In the genomic region with DNA sequence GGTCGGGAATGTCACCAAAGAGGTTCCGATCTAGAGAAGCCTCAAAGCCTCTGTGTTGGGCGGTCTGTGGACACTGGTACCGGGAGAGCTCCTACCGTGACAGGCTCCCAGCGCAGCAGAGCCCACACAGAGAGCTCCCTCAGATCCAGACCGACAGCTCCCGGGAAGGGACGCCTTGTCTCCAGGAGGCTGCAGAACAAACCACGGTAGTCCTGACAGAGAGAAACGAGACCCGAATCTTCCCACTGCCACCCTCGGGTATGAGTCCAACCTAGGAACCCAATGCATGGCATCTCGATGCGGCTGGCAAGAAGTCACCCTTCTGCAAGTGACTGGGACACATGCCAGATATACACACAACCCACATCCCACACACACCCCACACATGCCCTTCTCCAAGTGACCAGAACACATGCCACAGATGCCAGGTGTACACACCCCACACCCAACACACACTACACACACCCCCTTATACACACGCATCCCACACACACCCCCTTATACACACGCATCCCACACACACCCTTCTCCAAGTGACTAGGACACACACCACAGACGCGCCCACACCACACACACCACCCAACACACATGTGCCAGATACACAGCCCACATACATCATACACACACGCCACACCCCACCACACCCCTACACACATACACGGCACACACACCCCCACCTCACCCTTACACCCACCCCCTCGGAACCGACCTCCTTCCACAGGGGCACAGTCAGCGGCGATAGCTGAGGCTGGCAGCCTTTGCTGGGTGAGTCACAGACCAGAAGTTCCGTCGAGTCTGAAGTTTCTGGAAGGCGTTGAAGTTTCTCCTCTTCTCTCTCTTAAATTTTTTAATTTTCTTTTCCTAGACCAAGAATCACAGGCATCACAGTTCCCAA, we compare ENCODE assay signal across 13 cellular contexts. TPM values are rescaled to one million over a fixed set of nuclear protein-coding genes. Genes with fewer than 3 reads are reported as not detected.
DNase-seq lines count a peak whose midpoint lies in the region; ATAC-seq and TF ChIP-seq lines count a peak whose summit lies in the region.
"Had no signal": no experiment of that assay in that cellular context is flagged by ENCODE, and none has a peak within 500 bp of the region (broad histone marks: within the 10 kb centered on the region; RNA-seq: fewer than 3 reads in every experiment).

No MANE protein-coding gene starts in this region.

- no peak overlapping the region for H3K4me3 Mint-ChIP-seq in activated CD4-positive, alpha-beta T cell treated with anti-CD3 and anti-CD28 coated beads, Interleukin-2, amount 10 ng/mL, durations not matched to agents 7 days and 5 days
- peak overlapping the region; percentile 20 for H3K4me3 Mint-ChIP-seq in central memory CD8-positive, alpha-beta T cell
- H3K4me3 Mint-ChIP-seq in endodermal cell: no peak overlapping the region
- H3K4me3 Mint-ChIP-seq: activated T-cell treated with anti-CD3 and anti-CD28 coated beads, Interleukin-2, amount 50 U/mL, for 4 hours had no signal

- H3K79me2 ChIP-seq in osteoblast (ENCODE audit: insufficient read depth, low read length): peaks cover 35% of the 10 kb centered on the region

- H2AFZ ChIP-seq in osteoblast (ENCODE audit: low read length): no peak overlapping the region

- H3K36me3 Mint-ChIP-seq in activated CD4-positive, alpha-beta T cell treated with anti-CD3 and anti-CD28 coated beads, Interleukin-2, amount 10 ng/mL, durations not matched to agents 7 days and 5 days (ENCODE audit: low read depth): peaks cover 77% of the 10 kb centered on the region
- H3K36me3 Mint-ChIP-seq in central memory CD8-positive, alpha-beta T cell (ENCODE audit: insufficient read depth): peaks cover 73% of the 10 kb centered on the region
- H3K36me3 Mint-ChIP-seq in endodermal cell (ENCODE audit: low read depth): peaks cover 81% of the 10 kb centered on the region

- peak overlapping the region; percentile 79 for H3K27ac Mint-ChIP-seq in activated CD4-positive, alpha-beta T cell treated with anti-CD3 and anti-CD28 coated beads, Interleukin-2, amount 10 ng/mL, durations not matched to agents 7 days and 5 days
- H3K27ac Mint-ChIP-seq in central memory CD8-positive, alpha-beta T cell (ENCODE audit: low read depth): peak overlapping the region; percentile 96
- H3K27ac Mint-ChIP-seq in endodermal cell: no peak overlapping the region

- no peaks in the 10 kb centered on the region for H3K27me3 ChIP-seq in osteoblast (ENCODE audit: insufficient read depth, low read length)
- no peaks in the 10 kb centered on the region for H3K27me3 ChIP-seq in endodermal cell (ENCODE audit: control insufficient read depth, insufficient read depth, low read length, poor library complexity, severe bottlenecking)
- H3K27me3 ChIP-seq: body of pancreas, thyroid gland had no signal

- H3K4me1 Mint-ChIP-seq in activated CD4-positive, alpha-beta T cell treated with anti-CD3 and anti-CD28 coated beads, Interleukin-2, amount 10 ng/mL, durations not matched to agents 7 days and 5 days: peaks cover 58% of the 10 kb centered on the region
- H3K4me1 Mint-ChIP-seq in central memory CD8-positive, alpha-beta T cell: peaks cover 74% of the 10 kb centered on the region
- no peaks in the 10 kb centered on the region for H3K4me1 Mint-ChIP-seq in endodermal cell

- H3K27me3 Mint-ChIP-seq in activated CD4-positive, alpha-beta T cell treated with anti-CD3 and anti-CD28 coated beads, Interleukin-2, amount 10 ng/mL, durations not matched to agents 7 days and 5 days: no peaks in the 10 kb centered on the region
- no peaks in the 10 kb centered on the region for H3K27me3 Mint-ChIP-seq in central memory CD8-positive, alpha-beta T cell
- no peaks in the 10 kb centered on the region for H3K27me3 Mint-ChIP-seq in endodermal cell (ENCODE audit: insufficient read depth)

- H3K4me1 ChIP-seq in HEK293 (ENCODE audit: control insufficient read depth, insufficient read depth, low read length) (no peaks in the 10 kb centered on the region), osteoblast (ENCODE audit: insufficient read depth, low read length) (no peaks in the 10 kb centered on the region), endodermal cell (ENCODE audit: control insufficient read depth, insufficient read depth, low read length) (no peaks in the 10 kb centered on the region)
- H3K4me1 ChIP-seq: body of pancreas, thyroid gland had no signal

- H3K36me3 ChIP-seq in HEK293 (ENCODE audit: control insufficient read depth in 2 of 2, insufficient read depth in 1 of 2, low read length in 2 of 2) (peaks cover 37 to 92% of the 10 kb centered on the region in 2 experiments), osteoblast (ENCODE audit: insufficient read depth, low read length) (peaks cover 64% of the 10 kb centered on the region), endodermal cell (ENCODE audit: control insufficient read depth, insufficient read depth, low read length) (peaks cover 52% of the 10 kb centered on the region)

- 89 to 93% methylated on average over 14 to 28 of the region's 28 CpGs for WGBS in endodermal cell (ENCODE audit: insufficient coverage in 1 of 2, insufficient read length in 1 of 2), 2 experiments

- no peak overlapping the region for H3K4me2 ChIP-seq in osteoblast (ENCODE audit: insufficient read depth, low read length)

- POLR2A ChIA-PET in activated CD4-positive, alpha-beta T cell treated with anti-CD3 and anti-CD28 coated beads, Interleukin-2, amount 10 ng/mL, durations not matched to agents 7 days and 5 days (lab: Charles Lee): no interaction called here
- POLR2A ChIA-PET in HEK293 (lab: Yijun Ruan, JAX): no interaction called here

- H4K20me1 ChIP-seq in osteoblast (ENCODE audit: insufficient read depth, low read length): peaks cover 28% of the 10 kb centered on the region

- no peaks in the 10 kb centered on the region for H3K9me3 ChIP-seq in HEK293 (ENCODE audit: control insufficient read depth, insufficient read depth, low read depth, low read length)
- no peaks in the 10 kb centered on the region for H3K9me3 ChIP-seq in osteoblast (ENCODE audit: low read depth, low read length)
- no peaks in the 10 kb centered on the region for H3K9me3 ChIP-seq in endodermal cell (ENCODE audit: control insufficient read depth, low read length)
- H3K9me3 ChIP-seq: body of pancreas, thyroid gland had no signal

- no peak for ATAC-seq in central memory CD8-positive, alpha-beta T cell (replicated peaks; ENCODE audit: extremely low read depth, poor library complexity, severe bottlenecking)
- ATAC-seq: body of pancreas had no signal

- CTCF ChIA-PET in activated CD4-positive, alpha-beta T cell treated with anti-CD3 and anti-CD28 coated beads, Interleukin-2, amount 10 ng/mL, durations not matched to agents 7 days and 5 days (lab: Charles Lee): interaction anchor here (1.4 to 3.1 kb wide), 3 partner anchors 7 to 42 kb away, joined by 4 to 10 read pairs (median 5); no protein-coding TSS in a partner anchor
- CTCF ChIA-PET in HEK293 (lab: Yijun Ruan, JAX): interaction anchor here (0.6 to 1.6 kb wide), 5 partner anchors 9 to 323 kb away, joined by 3 to 6 read pairs (median 4); no protein-coding TSS in a partner anchor

- H3K4me3 ChIP-seq in HEK293 (ENCODE audit: low read depth, low read length) (no peak overlapping the region), osteoblast (ENCODE audit: insufficient read depth, low read length) (no peak overlapping the region), endodermal cell (ENCODE audit: low read length) (no peak overlapping the region)
- H3K4me3 ChIP-seq: body of pancreas, thyroid gland had no signal

- H3K9me3 Mint-ChIP-seq in activated CD4-positive, alpha-beta T cell treated with anti-CD3 and anti-CD28 coated beads, Interleukin-2, amount 10 ng/mL, durations not matched to agents 7 days and 5 days: no peaks in the 10 kb centered on the region
- H3K9me3 Mint-ChIP-seq in central memory CD8-positive, alpha-beta T cell: no peaks in the 10 kb centered on the region
- no peaks in the 10 kb centered on the region for H3K9me3 Mint-ChIP-seq in endodermal cell
- H3K9me3 Mint-ChIP-seq: activated T-cell treated with anti-CD3 and anti-CD28 coated beads, Interleukin-2, amount 50 U/mL, for 4 hours had no signal

- no peak overlapping the region for H3K9ac ChIP-seq in endodermal cell (ENCODE audit: extremely low read depth, low read length, poor library complexity, severe bottlenecking)

- no peak overlapping the region for H3K27ac ChIP-seq in HEK293 (ENCODE audit: extremely low read depth, low read depth, low read length)
- H3K27ac ChIP-seq in osteoblast (ENCODE audit: low read depth, low read length): no peak overlapping the region
- no peak overlapping the region for H3K27ac ChIP-seq in endodermal cell (ENCODE audit: low read depth, low read length)
- H3K27ac ChIP-seq: body of pancreas, thyroid gland had no signal

- TF ChIP-seq CTCF in HEK293 (tag by site-specific recombination; IDR thresholded peaks at IDR 0.05): no peak
- TF ChIP-seq CTCF in osteoblast (IDR thresholded peaks at IDR 0.05; ENCODE audit: extremely low read depth, low read depth, low read length): no peak
- TF ChIP-seq CTCF in endodermal cell (conservative IDR thresholded peaks at IDR 0.05): no peak
- TF ChIP-seq CTCF in GM10266 (IDR thresholded peaks at IDR 0.05; ENCODE audit: control insufficient read depth, insufficient read depth, low read depth, missing control alignments): no peak

- no peak for DNase-seq in activated CD4-positive, alpha-beta T cell treated with anti-CD3 and anti-CD28 coated beads, Interleukin-2, amount 10 ng/mL, durations not matched to agents 7 days and 5 days
- no peak for DNase-seq in activated CD4-positive, alpha-beta T cell treated with anti-CD3 and anti-CD28 coated beads for 1 hour
- DNase-seq in central memory CD8-positive, alpha-beta T cell (ENCODE audit: low spot score in 2 of 2): no peak
- DNase-seq in osteoblast (ENCODE audit: insufficient read length, low spot score, missing footprints) (peak; percentile 64), SHP77 treated with DMSO at 0.1 percent for 48 hours (lab: John Stamatoyannopoulos, UW) (no peak), endodermal cell (no peak), GM10266 (ENCODE audit: extremely low spot score) (no peak)
- DNase-seq: activated T-cell treated with anti-CD3 and anti-CD28 coated beads, Interleukin-2, amount 50 U/mL, for 4 hours; body of pancreas; left colon; NCI-H1930; thyroid gland had no signal

TF ChIP-seq in HEK293, 187 proteins besides CTCF, POLR2A, EP300 and RAD21 (continues in another document):
- peak; percentile 100 for TF ChIP-seq EGR2 (tag by site-specific recombination; IDR thresholded peaks at IDR 0.05; ENCODE audit: low read depth)
- peak; percentile 28; the same call in 1 of the 2 replicates for TF ChIP-seq ZNF600 (tag by site-specific recombination; IDR thresholded peaks at IDR 0.05)
- TF ChIP-seq ZNF544 (tag by site-specific recombination; IDR thresholded peaks at IDR 0.05): no peak

RNA-seq across cellular contexts. Expression of gene CYTH1, which starts 15.9 kb away (rescaled TPM):
- total RNA-seq in activated CD4-positive, alpha-beta T cell treated with anti-CD3 and anti-CD28 coated beads, Interleukin-2, amount 10 ng/mL, durations not matched to agents 7 days and 5 days: 100 to 1,000 TPM; 244 to 251 TPM
- 20.9 and 21.4 TPM in 2 replicates for total RNA-seq in osteoblast
- 10 to 100 TPM; 23.1 to 27.4 TPM for total RNA-seq in endodermal cell
- 20.3 TPM for polyA plus RNA-seq in endodermal cell (2013, experiment 1 of 2)
- 17.8 TPM for polyA plus RNA-seq in endodermal cell (2013, experiment 2 of 2)

RNA-seq across cellular contexts. Expression of gene USP36, which starts 42.7 kb away (rescaled TPM):
- total RNA-seq in activated CD4-positive, alpha-beta T cell treated with anti-CD3 and anti-CD28 coated beads, Interleukin-2, amount 10 ng/mL, durations not matched to agents 7 days and 5 days: 10 to 100 TPM; 79.0 to 92.9 TPM
- total RNA-seq in osteoblast: 30.8 and 34.8 TPM in 2 replicates
- 10 to 100 TPM; 57.1 to 62.5 TPM for total RNA-seq in endodermal cell
- 22.4 TPM for polyA plus RNA-seq in endodermal cell (2013, experiment 1 of 2)
- polyA plus RNA-seq in endodermal cell (2013, experiment 2 of 2): 26.5 TPM

Comparison
In these comparisons a context has a peak if more than half of its experiments do, and no peak if none do; other contexts are left out.
1. RNA of gene CYTH1, which starts 15.9 kb away (total RNA-seq): 244 to 251 TPM in activated CD4-positive, alpha-beta T cell treated with anti-CD3 and anti-CD28 coated beads, Interleukin-2, amount 10 ng/mL, durations not matched to agents 7 days and 5 days; 23.1 to 27.4 TPM in endodermal cell and 20.9 to 21.4 TPM in osteoblast; every median in the first group is over 4 times any median in the second.